ENCODE assay signal across 19 cellular contexts in genomic region chr2:50444286-50444685, GRCh38.
A peak's percentile ranks its signal among the peaks of the same experiment; 100 is the strongest.
DNase-seq lines count a peak whose midpoint lies in the region; ATAC-seq, FAIRE-seq and TF ChIP-seq lines count a peak whose summit lies in the region.
"Had no signal": no experiment of that assay in that cellular context is flagged by ENCODE, and none has a peak within 500 bp of the region (broad histone marks: within the 10 kb centered on the region; RNA-seq: fewer than 3 reads in every experiment).

No MANE protein-coding gene starts in this region.

- H3K4me2 ChIP-seq in astrocyte (ENCODE audit: low read length) = no peak overlapping the region

- H2AFZ ChIP-seq in astrocyte (ENCODE audit: low read depth, low read length) = no peak overlapping the region

- no peaks in the 10 kb centered on the region for H3K9me3 ChIP-seq in HAP-1
- H3K9me3 ChIP-seq in astrocyte (ENCODE audit: insufficient read depth, low read depth, low read length) = no peaks in the 10 kb centered on the region
- H3K9me3 ChIP-seq in upper lobe of left lung = no peaks in the 10 kb centered on the region
- H3K9me3 ChIP-seq: left ventricle myocardium inferior, MG63, stomach had no signal

- H3K27ac Mint-ChIP-seq in astrocyte (ENCODE audit: unreplicated experiment) = no peak overlapping the region
- H3K27ac Mint-ChIP-seq: activated CD8-positive, alpha-beta T cell treated with anti-CD3 and anti-CD28 coated beads for 36 hours; activated T-helper 17 cell treated with anti-CD3 and anti-CD28 coated beads, Interleukin-2, amount 50 U/mL, for 72 hours had no signal

- H3K4me3 Mint-ChIP-seq in astrocyte (ENCODE audit: unreplicated experiment) = no peak overlapping the region
- H3K4me3 Mint-ChIP-seq: activated CD8-positive, alpha-beta T cell treated with anti-CD3 and anti-CD28 coated beads for 36 hours; activated T-helper 17 cell treated with anti-CD3 and anti-CD28 coated beads, Interleukin-2, amount 50 U/mL, for 72 hours had no signal

- H3K27me3 ChIP-seq in HAP-1 (ENCODE audit: low read depth) = no peaks in the 10 kb centered on the region
- no peaks in the 10 kb centered on the region for H3K27me3 ChIP-seq in astrocyte (ENCODE audit: insufficient read depth, low read length)
- no peaks in the 10 kb centered on the region for H3K27me3 ChIP-seq in upper lobe of left lung
- H3K27me3 ChIP-seq: dorsolateral prefrontal cortex, stomach had no signal

- 78 to 81% methylated on average over 5 of the region's 5 CpGs for WGBS in upper lobe of left lung, 2 donors

- H3K9me3 Mint-ChIP-seq in astrocyte (ENCODE audit: unreplicated experiment) = no peaks in the 10 kb centered on the region
- H3K9me3 Mint-ChIP-seq: activated CD8-positive, alpha-beta T cell treated with anti-CD3 and anti-CD28 coated beads for 36 hours; activated T-helper 17 cell treated with anti-CD3 and anti-CD28 coated beads, Interleukin-2, amount 50 U/mL, for 72 hours had no signal

- H3K4me3 ChIP-seq in HAP-1 = no peak overlapping the region
- no peak overlapping the region for H3K4me3 ChIP-seq in astrocyte (ENCODE audit: insufficient read depth, low read depth, low read length)
- H3K4me3 ChIP-seq in upper lobe of left lung = no peak overlapping the region
- H3K4me3 ChIP-seq: dorsolateral prefrontal cortex, left ventricle myocardium inferior, MG63, SK-N-MC, stomach had no signal

- no peaks in the 10 kb centered on the region for H4K20me1 ChIP-seq in astrocyte (ENCODE audit: insufficient read depth, low read length)

- in situ Hi-C loops in HAP-1 (cut with MboI; ENCODE audit: low sequenced_read_pairs) = no loop called here

- no peak for ATAC-seq in upper lobe of left lung (ENCODE audit: low FRiP score in 2 of 2)
- ATAC-seq: activated CD8-positive, alpha-beta T cell treated with anti-CD3 and anti-CD28 coated beads for 36 hours; activated T-helper 17 cell treated with anti-CD3 and anti-CD28 coated beads, Interleukin-2, amount 50 U/mL, for 72 hours had no signal

- H3K27me3 Mint-ChIP-seq in astrocyte (ENCODE audit: low read depth, unreplicated experiment) = no peaks in the 10 kb centered on the region

- no peaks in the 10 kb centered on the region for H3K4me1 Mint-ChIP-seq in astrocyte (ENCODE audit: low read depth, unreplicated experiment)
- H3K4me1 Mint-ChIP-seq: activated T-helper 17 cell treated with anti-CD3 and anti-CD28 coated beads, Interleukin-2, amount 50 U/mL, for 72 hours had no signal

- no peak overlapping the region for H3K27ac ChIP-seq in astrocyte (ENCODE audit: low read depth, low read length)
- H3K27ac ChIP-seq in upper lobe of left lung = no peak overlapping the region
- H3K27ac ChIP-seq: dorsolateral prefrontal cortex, left ventricle myocardium inferior, SK-N-MC, stomach, VCaP had no signal

- no peak for TF ChIP-seq CTCF in astrocyte (IDR thresholded peaks at IDR 0.05; ENCODE audit: insufficient read depth, low read depth, low read length)
- TF ChIP-seq CTCF in upper lobe of left lung (IDR thresholded peaks at IDR 0.05) = no peak

- no peaks in the 10 kb centered on the region for H3K36me3 Mint-ChIP-seq in astrocyte (ENCODE audit: low read depth, unreplicated experiment)

- H3K79me2 ChIP-seq in astrocyte (ENCODE audit: insufficient read depth, low read length) = no peaks in the 10 kb centered on the region

- DNase-seq in COLO829 (ENCODE audit: low spot score) (peak; percentile 27), HAP-1 (ENCODE audit: low spot score in 2 of 2) (peak; percentile 22 to 56), NCI-H2107 (lab: John Stamatoyannopoulos, UW) (peak; percentile 39), astrocyte (ENCODE audit: low read depth) (peak; percentile 35), NCI-H226 (no peak), NOMO-1 treated with dmso at 0.1 percent for 144 hours (lab: John Stamatoyannopoulos, UW; ENCODE audit: unreplicated experiment) (no peak), upper lobe of left lung (no peak), NCI-H526 (lab: John Stamatoyannopoulos, UW) (no peak)
- DNase-seq: activated CD8-positive, alpha-beta T cell treated with anti-CD3 and anti-CD28 coated beads for 36 hours; aorta; DND-41; dorsolateral prefrontal cortex; left ventricle myocardium inferior; MG63; posterior cingulate gyrus; stomach had no signal

- peaks cover 36% of the 10 kb centered on the region for H3K4me1 ChIP-seq in HAP-1
- no peaks in the 10 kb centered on the region for H3K4me1 ChIP-seq in astrocyte (ENCODE audit: insufficient read depth, low read length)
- no peaks in the 10 kb centered on the region for H3K4me1 ChIP-seq in upper lobe of left lung
- H3K4me1 ChIP-seq: left ventricle myocardium inferior, stomach had no signal

- FAIRE-seq in astrocyte (lab: Jason Lieb, UNC) = no peak

- H3K36me3 ChIP-seq in HAP-1 (replicated peaks) = no peaks in the 10 kb centered on the region
- no peaks in the 10 kb centered on the region for H3K36me3 ChIP-seq in astrocyte (ENCODE audit: insufficient read depth, low read length)
- no peaks in the 10 kb centered on the region for H3K36me3 ChIP-seq in upper lobe of left lung
- H3K36me3 ChIP-seq: left ventricle myocardium inferior, MG63, stomach had no signal

- TF ChIP-seq EP300 in upper lobe of left lung (IDR thresholded peaks at IDR 0.05) = no peak

- no peak for TF ChIP-seq POLR2A in upper lobe of left lung (IDR thresholded peaks at IDR 0.05)

- H3K9ac ChIP-seq in astrocyte (ENCODE audit: low read length) = no peak overlapping the region

Comparison
In these comparisons a context has a peak if more than half of its experiments do, and no peak if none do; other contexts are left out.
1. DNase-seq: peak in COLO829 (single experiment), HAP-1 (2 of 2), NCI-H2107 (single experiment) and astrocyte (single experiment); none in NCI-H226 (single experiment), NOMO-1 treated with dmso at 0.1 percent for 144 hours (single experiment), upper lobe of left lung (0 of 2) and NCI-H526 (0 of 2).